8 cellular contexts compared by ENCODE assay signal in genomic region chr15:76150971-76151598, GRCh38.
DNase-seq lines count a peak whose midpoint lies in the region; ATAC-seq and TF ChIP-seq lines count a peak whose summit lies in the region.

No MANE protein-coding gene starts in this region.

- TF ChIP-seq CTCF in fibroblast of villous mesenchyme (IDR thresholded peaks at IDR 0.05; ENCODE audit: insufficient read depth, low read depth, low read length) (peak; percentile 88), suprapubic skin (IDR thresholded peaks at IDR 0.05) (peak; percentile 83 to 89)

- no peak for TF ChIP-seq POLR2A in suprapubic skin (IDR thresholded peaks at IDR 0.05)

- peak overlapping the region; percentile 75 for H3K27ac ChIP-seq in suprapubic skin

- DNase-seq in DMS 273 (lab: John Stamatoyannopoulos, UW; ENCODE audit: unreplicated experiment) (peak; percentile 95), HS-5 (ENCODE audit: low read depth) (peak; percentile 73), RKO (ENCODE audit: low spot score) (peak; percentile 68), fibroblast of villous mesenchyme (ENCODE audit: low read depth) (peak; percentile 78), occipital lobe (lab: John Stamatoyannopoulos, UW) (peak; percentile 47), suprapubic skin (ENCODE audit: low spot score in 2 of 2) (peak; percentile 86 to 90)
- peak; percentile 58 to 60 for DNase-seq in activated T-helper 1 cell treated with anti-CD3 and anti-CD28 coated beads, Interleukin-2, amount 50 U/mL, for 16 hours (ENCODE audit: low read depth in 1 of 2, low spot score in 1 of 2)

- 14% methylated on average over 5 of the region's 9 CpGs for WGBS in suprapubic skin

- peaks cover 38% of the 10 kb centered on the region for H3K4me1 ChIP-seq in suprapubic skin

- H3K4me3 ChIP-seq in fibroblast of villous mesenchyme (ENCODE audit: low read depth, low read length) (no peak overlapping the region), suprapubic skin (peak overlapping the region; percentile 12)

- no peaks in the 10 kb centered on the region for H3K36me3 ChIP-seq in suprapubic skin

- no peak for TF ChIP-seq EP300 in suprapubic skin (IDR thresholded peaks at IDR 0.05)

- no peaks in the 10 kb centered on the region for H3K9me3 ChIP-seq in suprapubic skin

- H3K27me3 ChIP-seq in suprapubic skin = no peaks in the 10 kb centered on the region

- peak; percentile 59 for ATAC-seq in GM21367 (IDR thresholded peaks at IDR 0.05; ENCODE audit: unreplicated experiment)
